Comparison of ENCODE assay signal across 8 cellular contexts in the genomic region with DNA sequence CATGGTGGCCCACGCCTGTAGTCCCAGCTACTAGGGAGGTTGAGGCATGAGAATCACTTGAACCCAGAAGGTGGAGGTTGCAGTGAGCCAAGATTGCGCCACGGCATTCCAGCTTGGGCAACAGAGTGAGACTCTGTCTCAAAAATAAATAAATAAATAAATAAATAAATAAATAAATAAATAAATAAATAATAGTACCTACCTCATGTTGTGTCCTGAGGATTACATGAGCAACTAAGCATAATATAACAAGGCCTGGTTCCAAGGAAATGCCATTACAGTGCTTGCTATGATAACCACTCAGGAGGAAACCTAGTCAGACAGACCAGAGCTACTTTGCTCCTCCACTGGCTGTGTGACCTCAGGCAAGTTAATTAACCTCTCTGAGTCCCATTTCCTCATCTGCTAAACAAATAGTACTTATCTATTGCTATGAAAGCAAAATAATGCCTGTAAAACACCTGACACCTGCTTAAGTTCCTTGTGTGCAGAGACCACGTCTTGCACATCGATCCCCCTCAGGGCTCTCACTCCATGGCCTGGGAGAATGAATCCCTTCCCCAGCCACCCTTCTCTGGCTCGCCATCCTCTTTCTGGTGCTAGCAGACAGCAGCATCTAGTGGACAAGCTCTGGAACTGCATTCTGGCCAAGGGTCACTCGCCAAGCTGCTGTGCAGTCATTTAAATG. TPM values are rescaled to one million over a fixed set of nuclear protein-coding genes. Genes with fewer than 3 reads are reported as not detected.
DNase-seq lines count a peak whose midpoint lies in the region; ATAC-seq and TF ChIP-seq lines count a peak whose summit lies in the region.

No MANE protein-coding gene starts in this region.

- H3K9ac ChIP-seq in NT2/D1 (ENCODE audit: insufficient read length, low read depth), result no peak overlapping the region

- no peak overlapping the region for H3K27ac ChIP-seq in esophagus muscularis mucosa (replicated peaks in 1 of 4)
- no peak overlapping the region for H3K27ac ChIP-seq in suprapubic skin

- H3K4me1 ChIP-seq in NT2/D1 (ENCODE audit: insufficient read depth, insufficient read length) (peaks cover 7% of the 10 kb centered on the region), esophagus muscularis mucosa (no peaks in the 10 kb centered on the region), suprapubic skin (no peaks in the 10 kb centered on the region)

- H3K27me3 Mint-ChIP-seq in naive thymus-derived CD8-positive, alpha-beta T cell, result peaks cover 33 to 68% (median 54%) of the 10 kb centered on the region in 5 donors

- H3K4me1 Mint-ChIP-seq in naive thymus-derived CD8-positive, alpha-beta T cell, result peaks cover 5 to 17% (median 7%) of the 10 kb centered on the region in 4 donors

- peak; percentile 97 to 100 (median 99) for TF ChIP-seq CTCF in esophagus muscularis mucosa (IDR thresholded peaks at IDR 0.05)
- peak; percentile 98 for TF ChIP-seq CTCF in suprapubic skin (IDR thresholded peaks at IDR 0.05)

- POLR2A ChIA-PET in naive thymus-derived CD8-positive, alpha-beta T cell (lab: Charles Lee), result interaction anchor here (0.6 to 0.7 kb wide), 2 partner anchors 34 to 135 kb away, joined by 3 to 4 read pairs; no protein-coding TSS in a partner anchor

- peak; percentile 35 to 65 for ATAC-seq in naive thymus-derived CD8-positive, alpha-beta T cell

- H3K27ac Mint-ChIP-seq in naive thymus-derived CD8-positive, alpha-beta T cell, result peak overlapping the region in 1 of 10 donors; percentile 10

- DNase-seq in COLO829 (ENCODE audit: low spot score) (peak; percentile 73), HT1080 (ENCODE audit: low read depth) (peak; percentile 56), NT2/D1 (ENCODE audit: low read depth, low spot score) (peak; percentile 56), esophagus muscularis mucosa (ENCODE audit: extremely low spot score) (no peak), suprapubic skin (ENCODE audit: low spot score in 2 of 2) (peak; percentile 67 to 82), cortex of kidney (lab: John Stamatoyannopoulos, UW) (no peak)
- DNase-seq in activated CD8-positive, alpha-beta memory T cell treated with anti-CD3 and anti-CD28 coated beads, Interleukin-2, amount 50 U/mL, for 48 hours, result peak; percentile 78
- peak in 8 of 10 donors; percentile 12 to 61 (median 42) for DNase-seq in naive thymus-derived CD8-positive, alpha-beta T cell

- H3K36me3 ChIP-seq in NT2/D1 (ENCODE audit: insufficient read depth, insufficient read length, low read length), result no peaks in the 10 kb centered on the region
- H3K36me3 ChIP-seq in esophagus muscularis mucosa, result no peaks in the 10 kb centered on the region
- no peaks in the 10 kb centered on the region for H3K36me3 ChIP-seq in suprapubic skin

- no peaks in the 10 kb centered on the region for H3K9me3 Mint-ChIP-seq in naive thymus-derived CD8-positive, alpha-beta T cell

- intact Hi-C loops in esophagus muscularis mucosa (cut with DNase I), result loop anchor here (10.0 kb wide), 2 partner anchors 62 to 152 kb away; a partner anchor contains a TSS

- H3K9me3 ChIP-seq in NT2/D1 (ENCODE audit: insufficient read depth, low read length) (no peaks in the 10 kb centered on the region), esophagus muscularis mucosa (no peaks in the 10 kb centered on the region), suprapubic skin (no peaks in the 10 kb centered on the region)

- H3K4me3 ChIP-seq in NT2/D1 (ENCODE audit: insufficient read length, low read depth), result no peak overlapping the region
- no peak overlapping the region for H3K4me3 ChIP-seq in esophagus muscularis mucosa
- no peak overlapping the region for H3K4me3 ChIP-seq in suprapubic skin

- TF ChIP-seq POLR2A in esophagus muscularis mucosa (IDR thresholded peaks at IDR 0.05; ENCODE audit: low read depth), result no peak
- TF ChIP-seq POLR2A in suprapubic skin (IDR thresholded peaks at IDR 0.05), result no peak

- H3K27me3 ChIP-seq in NT2/D1 (ENCODE audit: insufficient read depth, insufficient read length) (peaks cover 23% of the 10 kb centered on the region), esophagus muscularis mucosa (peaks cover 0 to 54% (median 8%) of the 10 kb centered on the region in 4 donors), suprapubic skin (peaks cover 31% of the 10 kb centered on the region)

- TF ChIP-seq EP300 in esophagus muscularis mucosa (IDR thresholded peaks at IDR 0.05), result no peak
- no peak for TF ChIP-seq EP300 in suprapubic skin (IDR thresholded peaks at IDR 0.05)

- H3K4me3 Mint-ChIP-seq in naive thymus-derived CD8-positive, alpha-beta T cell, result no peak overlapping the region

- 32% methylated on average over 7 of the region's 7 CpGs for WGBS in esophagus muscularis mucosa
- 34% methylated on average over 7 of the region's 7 CpGs for WGBS in suprapubic skin

- H3K36me3 Mint-ChIP-seq in naive thymus-derived CD8-positive, alpha-beta T cell, result peaks cover 0 to under 1% (median 0%) of the 10 kb centered on the region in 3 donors

RNA-seq across cellular contexts. Expression of a gene that starts 7.5 kb away (rescaled TPM):
- 3.3 and 3.9 TPM in 2 replicates for total RNA-seq in HT1080 (2014; rRNA removed; shearing (Covaris generic))
- 6.0 and 7.2 TPM in 2 replicates for polyA plus RNA-seq in HT1080 (2015; cell fraction: cytosol; rRNA removed)
- polyA plus RNA-seq in HT1080 (2015; cell fraction: nucleus; rRNA removed), result 2.2 and 2.9 TPM in 2 replicates
- 1 to 10 TPM in 3 of 4 donors, under 1 TPM in 1; 0.42 to 7.3 (median 2.7) TPM for total RNA-seq in esophagus muscularis mucosa
- 1 to 10 TPM; 1.2 TPM for total RNA-seq in naive thymus-derived CD8-positive, alpha-beta T cell
- polyA plus RNA-seq in naive thymus-derived CD8-positive, alpha-beta T cell, result under 1 TPM in 2 of 3 donors, not detected in 1; 0.04 to 0.10 TPM
- 1 to 10 TPM in 3 of 4 donors, under 1 TPM in 1; 0.80 to 6.1 (median 3.2) TPM for total RNA-seq in suprapubic skin

RNA-seq across cellular contexts. Expression of a gene that starts 37.8 kb away (rescaled TPM):
- 31.7 and 38.5 TPM in 2 replicates for total RNA-seq in HT1080 (2014; rRNA removed; shearing (Covaris generic))
- 21.9 and 23.3 TPM in 2 replicates for polyA plus RNA-seq in HT1080 (2015; cell fraction: cytosol; rRNA removed)
- 78.2 and 86.9 TPM in 2 replicates for polyA plus RNA-seq in HT1080 (2015; cell fraction: nucleus; rRNA removed)
- 10 to 100 TPM; 62.7 to 83.6 (median 73.0) TPM for total RNA-seq in esophagus muscularis mucosa
- total RNA-seq in naive thymus-derived CD8-positive, alpha-beta T cell, result 100 to 1,000 TPM; 481 to 489 TPM
- 10 to 100 TPM in 1 of 3 donors, 1 to 10 TPM in 2; 5.5 to 11.9 (median 8.3) TPM for polyA plus RNA-seq in naive thymus-derived CD8-positive, alpha-beta T cell
- 100 to 1,000 TPM in 1 of 4 donors, 10 to 100 TPM in 3; 62.7 to 136 (median 79.0) TPM for total RNA-seq in suprapubic skin

Comparison
In these comparisons a context has a peak if more than half of its experiments do, and no peak if none do; other contexts are left out.
1. DNase-seq: peak in COLO829 (single experiment), HT1080 (single experiment), NT2/D1 (single experiment), activated CD8-positive, alpha-beta memory T cell treated with anti-CD3 and anti-CD28 coated beads, Interleukin-2, amount 50 U/mL, for 48 hours (single experiment), naive thymus-derived CD8-positive, alpha-beta T cell (8 of 10) and suprapubic skin (2 of 2); none in esophagus muscularis mucosa (single experiment) and cortex of kidney (single experiment).